In genomic region chrY:19095460-19095859, GRCh38 we compare ENCODE assay signal across 17 cellular contexts.
DNase-seq lines count a peak whose midpoint lies in the region; ATAC-seq lines count a peak whose summit lies in the region.
"Had no signal": no experiment of that assay in that cellular context is flagged by ENCODE, and none has a peak within 500 bp of the region (broad histone marks: within the 10 kb centered on the region; RNA-seq: fewer than 3 reads in every experiment).

No MANE protein-coding gene starts in this region.

- H3K4me3 Mint-ChIP-seq in activated CD4-positive, alpha-beta T cell treated with anti-CD3 and anti-CD28 coated beads, Interleukin-2, amount 10 ng/mL, durations not matched to agents 24 days and 14 days = no peak overlapping the region
- H3K4me3 Mint-ChIP-seq: CD8-positive, alpha-beta T cell had no signal

- intact Hi-C loops in activated CD4-positive, alpha-beta T cell treated with anti-CD3 and anti-CD28 coated beads, Interleukin-2, amount 10 ng/mL, durations not matched to agents 24 days and 14 days (cut with micrococcal nuclease) = no loop called here

- no peaks in the 10 kb centered on the region for H3K4me1 Mint-ChIP-seq in activated CD4-positive, alpha-beta T cell treated with anti-CD3 and anti-CD28 coated beads, Interleukin-2, amount 10 ng/mL, durations not matched to agents 24 days and 14 days

- H3K27ac Mint-ChIP-seq in activated CD4-positive, alpha-beta T cell treated with anti-CD3 and anti-CD28 coated beads, Interleukin-2, amount 10 ng/mL, durations not matched to agents 24 days and 14 days = no peak overlapping the region
- H3K27ac Mint-ChIP-seq: CD8-positive, alpha-beta T cell had no signal

- no peaks in the 10 kb centered on the region for H3K36me3 Mint-ChIP-seq in activated CD4-positive, alpha-beta T cell treated with anti-CD3 and anti-CD28 coated beads, Interleukin-2, amount 10 ng/mL, durations not matched to agents 24 days and 14 days (ENCODE audit: low read depth)
- H3K36me3 Mint-ChIP-seq: CD8-positive, alpha-beta T cell had no signal

- ATAC-seq in HG02610 (IDR thresholded peaks at IDR 0.05; ENCODE audit: unreplicated experiment) (no peak), HG03135 (IDR thresholded peaks at IDR 0.05; ENCODE audit: unreplicated experiment) (no peak)
- ATAC-seq: A549; CD8-positive, alpha-beta T cell had no signal

- H3K9me3 Mint-ChIP-seq in activated CD4-positive, alpha-beta T cell treated with anti-CD3 and anti-CD28 coated beads, Interleukin-2, amount 10 ng/mL, durations not matched to agents 24 days and 14 days = peaks cover 8% of the 10 kb centered on the region
- H3K9me3 Mint-ChIP-seq: CD8-positive, alpha-beta T cell had no signal

- peaks cover 13% of the 10 kb centered on the region for H3K27me3 Mint-ChIP-seq in activated CD4-positive, alpha-beta T cell treated with anti-CD3 and anti-CD28 coated beads, Interleukin-2, amount 10 ng/mL, durations not matched to agents 24 days and 14 days

- DNase-seq in AG20443 (ENCODE audit: low spot score) = peak; percentile 4
- DNase-seq in HCEC 1CT = peak; percentile 22
- peak; percentile 10 for DNase-seq in T1000 (lab: John Stamatoyannopoulos, UW)
- DNase-seq in fibroblast of peridontal ligament (ENCODE audit: extremely low read depth) = peak; percentile 12
- DNase-seq in iPS-NIHi11 (ENCODE audit: low spot score) = no peak
- no peak for DNase-seq in activated CD4-positive, alpha-beta T cell treated with anti-CD3 and anti-CD28 coated beads, Interleukin-2, amount 10 ng/mL, durations not matched to agents 24 days and 14 days
- DNase-seq: Calu3; CD8-positive, alpha-beta T cell; KBM-7; NCI-H1092; NCI-H1436 treated with DMSO at 0.1 percent for 48 hours; NCI-H2029; NCI-H526; SJCRH30 had no signal

Comparison
In these comparisons a context has a peak if more than half of its experiments do, and no peak if none do; other contexts are left out.
1. DNase-seq: peak in AG20443 (single experiment), HCEC 1CT (single experiment), T1000 (single experiment) and fibroblast of peridontal ligament (single experiment); none in iPS-NIHi11 (single experiment) and activated CD4-positive, alpha-beta T cell treated with anti-CD3 and anti-CD28 coated beads, Interleukin-2, amount 10 ng/mL, durations not matched to agents 24 days and 14 days (single experiment).